ENCODE assay signal across 11 cellular contexts in the genomic region with DNA sequence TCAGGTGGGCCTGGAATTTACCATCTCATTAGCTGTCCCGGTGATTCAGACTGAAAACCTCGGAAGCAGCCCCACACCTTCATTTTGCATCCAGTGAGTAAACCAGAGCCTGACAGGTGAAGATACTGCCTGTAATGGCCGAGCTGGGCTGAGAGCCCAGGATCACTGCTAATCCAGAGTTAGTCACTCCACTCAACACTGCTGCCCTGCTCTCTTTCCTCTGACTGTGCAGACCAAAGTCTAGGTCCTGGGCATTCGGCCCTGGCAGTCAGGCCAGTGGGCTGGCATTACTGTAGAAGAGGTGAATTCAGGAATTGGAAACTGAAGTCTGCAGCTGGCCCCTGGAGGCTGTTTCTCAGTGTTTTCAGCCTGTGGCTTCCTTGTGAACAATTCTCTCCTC. TPM values are rescaled to one million over a fixed set of nuclear protein-coding genes. Genes with fewer than 3 reads are reported as not detected.
DNase-seq lines count a peak whose midpoint lies in the region; ATAC-seq and TF ChIP-seq lines count a peak whose summit lies in the region.
"Had no signal": no experiment of that assay in that cellular context is flagged by ENCODE, and none has a peak within 500 bp of the region (broad histone marks: within the 10 kb centered on the region; RNA-seq: fewer than 3 reads in every experiment).

No MANE protein-coding gene starts in this region.

- no peaks in the 10 kb centered on the region for H3K79me1 ChIP-seq in neuronal stem cell (ENCODE audit: low read depth, low read length)

- ATAC-seq in GM19035 (IDR thresholded peaks at IDR 0.05; ENCODE audit: unreplicated experiment) = no peak

- POLR2A ChIA-PET in SK-N-SH (lab: Yijun Ruan, JAX) = no interaction called here

- H3K23ac ChIP-seq in neuronal stem cell (ENCODE audit: low read depth, low read length, poor library complexity) = no peak overlapping the region

- H3K4me3 ChIP-seq in SK-N-SH (ENCODE audit: low read depth in 2 of 2, low read length in 1 of 2) (no peak overlapping the region), neuronal stem cell (ENCODE audit: low read length in 2 of 2) (no peak overlapping the region)

- H2AFZ ChIP-seq in SK-N-SH (ENCODE audit: low read depth) = no peak overlapping the region
- no peak overlapping the region for H2AFZ ChIP-seq in neuronal stem cell (ENCODE audit: low read length)

- no peaks in the 10 kb centered on the region for H3K79me2 ChIP-seq in SK-N-SH (ENCODE audit: insufficient read depth)

- TF ChIP-seq RAD21 in SK-N-SH (IDR thresholded peaks at IDR 0.05; ENCODE audit: low read length) = no peak

- H3K9ac ChIP-seq in SK-N-SH (no peak overlapping the region), neuronal stem cell (ENCODE audit: low read depth, low read length, poor library complexity) (peak overlapping the region; percentile 21)

- H3K4ac ChIP-seq in neuronal stem cell (ENCODE audit: low read length) = no peak overlapping the region

- TF ChIP-seq CTCF in SK-N-SH (IDR thresholded peaks at IDR 0.05) = no peak

- peak overlapping the region; percentile 55 for H3K18ac ChIP-seq in neuronal stem cell (ENCODE audit: low read length)

- peak overlapping the region; percentile 72 for H2AK5ac ChIP-seq in neuronal stem cell (ENCODE audit: low read depth, low read length)

- 30% methylated on average over 4 of the region's 4 CpGs for WGBS in SK-N-SH (ENCODE audit: low lambda C conversion rate)
- WGBS in neuronal stem cell (ENCODE audit: extremely low coverage in 2 of 2, insufficient read length in 2 of 2, insufficient replicate concordance in 1 of 2), 2 donors = no CpG with 5 or more reads among the region's 4 CpGs

- no peaks in the 10 kb centered on the region for H4K20me1 ChIP-seq in SK-N-SH (ENCODE audit: insufficient read depth)

- CTCF ChIA-PET in SK-N-SH (lab: Yijun Ruan, JAX) = interaction anchor here (0.9 to 14.0 kb wide), 2 partner anchors 14 to 312 kb away, joined by 3 to 304 read pairs; no protein-coding TSS in a partner anchor

- no peaks in the 10 kb centered on the region for H3K9me2 ChIP-seq in SK-N-SH

- H3K9me3 ChIP-seq in SK-N-SH (no peaks in the 10 kb centered on the region), neuronal stem cell (replicated peaks in 1 of 2; ENCODE audit: control insufficient read depth in 2 of 2, insufficient read depth in 1 of 2, low read depth in 1 of 2, low read length in 2 of 2) (no peaks in the 10 kb centered on the region)

- no peak overlapping the region for H2BK12ac ChIP-seq in neuronal stem cell (ENCODE audit: low read length)

- TF ChIP-seq EP300 in SK-N-SH (IDR thresholded peaks at IDR 0.05; ENCODE audit: borderline replicate concordance in 1 of 2, low read depth in 1 of 2, low read length in 1 of 2) = no peak

- H3K4me2 ChIP-seq in SK-N-SH (no peak overlapping the region), neuronal stem cell (ENCODE audit: insufficient read depth, low read length, poor library complexity, severe bottlenecking) (no peak overlapping the region)

- H2BK120ac ChIP-seq in neuronal stem cell (ENCODE audit: low read depth, low read length) = no peak overlapping the region

- DNase-seq in GM03348 (ENCODE audit: low spot score) (peak; percentile 82), SK-N-SH (no peak), fibroblast of peridontal ligament (ENCODE audit: extremely low read depth) (peak; percentile 50), neuronal stem cell (ENCODE audit: low spot score) (no peak), NCI-H1417 treated with DMSO at 0.1 percent for 48 hours (lab: John Stamatoyannopoulos, UW) (no peak), SW480 (ENCODE audit: low spot score) (no peak)
- DNase-seq in activated CD4-positive, alpha-beta T cell treated with anti-CD3 and anti-CD28 coated beads for 48 hours = no peak
- DNase-seq: activated naive CD4-positive, alpha-beta T cell treated with anti-CD3 and anti-CD28 coated beads for 36 hours; MM.1S; OCI-M1 had no signal

- no peaks in the 10 kb centered on the region for H3F3A ChIP-seq in SK-N-SH (replicated peaks; ENCODE audit: insufficient read depth)

- 0 out of 4 replicates have a peak overlapping the region, but pooled peaks of 1 of the 2 experiments have one; percentile 8 for H3K27ac ChIP-seq in SK-N-SH (ENCODE audit: low read depth in 2 of 2, low read length in 1 of 2)
- H3K27ac ChIP-seq in neuronal stem cell (replicated peaks; ENCODE audit: low read length) = no peak overlapping the region

- H4K8ac ChIP-seq in neuronal stem cell (ENCODE audit: low read depth, low read length) = no peak overlapping the region

- H3K27me3 ChIP-seq in SK-N-SH (ENCODE audit: insufficient read depth) (no peaks in the 10 kb centered on the region), neuronal stem cell (ENCODE audit: control insufficient read depth in 3 of 3, insufficient read depth in 3 of 3, low read depth in 1 of 3, low read length in 3 of 3) (no peaks in the 10 kb centered on the region)

- no peak overlapping the region for H4K91ac ChIP-seq in neuronal stem cell (ENCODE audit: low read depth, low read length, poor library complexity)

- H3K36me3 ChIP-seq in SK-N-SH (replicated peaks in 1 of 2; ENCODE audit: control insufficient read depth in 1 of 2, insufficient read depth in 2 of 2, low read length in 1 of 2) (no peaks in the 10 kb centered on the region), neuronal stem cell (replicated peaks in 1 of 2; ENCODE audit: control insufficient read depth in 2 of 2, insufficient read depth in 2 of 2, low read length in 2 of 2) (no peaks in the 10 kb centered on the region)

- no peak overlapping the region for H2BK5ac ChIP-seq in neuronal stem cell (ENCODE audit: low read length)

- H2BK15ac ChIP-seq in neuronal stem cell (ENCODE audit: low read length) = peak overlapping the region; percentile 42

- H3K4me1 ChIP-seq in SK-N-SH (ENCODE audit: control insufficient read depth in 1 of 2, insufficient read depth in 2 of 2, low read depth in 1 of 2, low read length in 1 of 2) (peaks cover 0 to 9% of the 10 kb centered on the region in 2 experiments; a peak in 1 of 4 replicates), neuronal stem cell (ENCODE audit: control insufficient read depth in 2 of 2, insufficient read depth in 1 of 2, low read depth in 1 of 2, low read length in 2 of 2) (peaks cover 24 to 28% of the 10 kb centered on the region in 2 donors)

- peak overlapping the region; percentile 12 for H3K14ac ChIP-seq in neuronal stem cell (ENCODE audit: low read length)

TF ChIP-seq in SK-N-SH, 30 proteins besides CTCF, POLR2A, EP300 and RAD21 (continues in another document):
- TF ChIP-seq TEAD4 (IDR thresholded peaks at IDR 0.05; ENCODE audit: borderline replicate concordance, insufficient read depth) = peak; percentile 15; the same call in 1 of the 2 replicates
- TF ChIP-seq, protein P1, sequence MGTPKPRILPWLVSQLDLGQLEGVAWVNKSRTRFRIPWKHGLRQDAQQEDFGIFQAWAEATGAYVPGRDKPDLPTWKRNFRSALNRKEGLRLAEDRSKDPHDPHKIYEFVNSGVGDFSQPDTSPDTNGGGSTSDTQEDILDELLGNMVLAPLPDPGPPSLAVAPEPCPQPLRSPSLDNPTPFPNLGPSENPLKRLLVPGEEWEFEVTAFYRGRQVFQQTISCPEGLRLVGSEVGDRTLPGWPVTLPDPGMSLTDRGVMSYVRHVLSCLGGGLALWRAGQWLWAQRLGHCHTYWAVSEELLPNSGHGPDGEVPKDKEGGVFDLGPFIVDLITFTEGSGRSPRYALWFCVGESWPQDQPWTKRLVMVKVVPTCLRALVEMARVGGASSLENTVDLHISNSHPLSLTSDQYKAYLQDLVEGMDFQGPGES (IDR thresholded peaks at IDR 0.05; ENCODE audit: low read depth, low read length) = no peak
- TF ChIP-seq NFIC (IDR thresholded peaks at IDR 0.05; ENCODE audit: borderline replicate concordance) = peak; percentile 58; the same call in 1 of the 2 replicates
- no peak for TF ChIP-seq POLR2AphosphoS5 (IDR thresholded peaks at IDR 0.05; ENCODE audit: low read depth, low read length)
- TF ChIP-seq ELF1 (IDR thresholded peaks at IDR 0.05) = no peak
- TF ChIP-seq TCF12 (IDR thresholded peaks at IDR 0.05) = peak; percentile 60
- TF ChIP-seq, protein P2, sequence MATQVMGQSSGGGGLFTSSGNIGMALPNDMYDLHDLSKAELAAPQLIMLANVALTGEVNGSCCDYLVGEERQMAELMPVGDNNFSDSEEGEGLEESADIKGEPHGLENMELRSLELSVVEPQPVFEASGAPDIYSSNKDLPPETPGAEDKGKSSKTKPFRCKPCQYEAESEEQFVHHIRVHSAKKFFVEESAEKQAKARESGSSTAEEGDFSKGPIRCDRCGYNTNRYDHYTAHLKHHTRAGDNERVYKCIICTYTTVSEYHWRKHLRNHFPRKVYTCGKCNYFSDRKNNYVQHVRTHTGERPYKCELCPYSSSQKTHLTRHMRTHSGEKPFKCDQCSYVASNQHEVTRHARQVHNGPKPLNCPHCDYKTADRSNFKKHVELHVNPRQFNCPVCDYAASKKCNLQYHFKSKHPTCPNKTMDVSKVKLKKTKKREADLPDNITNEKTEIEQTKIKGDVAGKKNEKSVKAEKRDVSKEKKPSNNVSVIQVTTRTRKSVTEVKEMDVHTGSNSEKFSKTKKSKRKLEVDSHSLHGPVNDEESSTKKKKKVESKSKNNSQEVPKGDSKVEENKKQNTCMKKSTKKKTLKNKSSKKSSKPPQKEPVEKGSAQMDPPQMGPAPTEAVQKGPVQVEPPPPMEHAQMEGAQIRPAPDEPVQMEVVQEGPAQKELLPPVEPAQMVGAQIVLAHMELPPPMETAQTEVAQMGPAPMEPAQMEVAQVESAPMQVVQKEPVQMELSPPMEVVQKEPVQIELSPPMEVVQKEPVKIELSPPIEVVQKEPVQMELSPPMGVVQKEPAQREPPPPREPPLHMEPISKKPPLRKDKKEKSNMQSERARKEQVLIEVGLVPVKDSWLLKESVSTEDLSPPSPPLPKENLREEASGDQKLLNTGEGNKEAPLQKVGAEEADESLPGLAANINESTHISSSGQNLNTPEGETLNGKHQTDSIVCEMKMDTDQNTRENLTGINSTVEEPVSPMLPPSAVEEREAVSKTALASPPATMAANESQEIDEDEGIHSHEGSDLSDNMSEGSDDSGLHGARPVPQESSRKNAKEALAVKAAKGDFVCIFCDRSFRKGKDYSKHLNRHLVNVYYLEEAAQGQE (IDR thresholded peaks at IDR 0.05; ENCODE audit: low read depth, low read length) = no peak
- TF ChIP-seq, protein P3, sequence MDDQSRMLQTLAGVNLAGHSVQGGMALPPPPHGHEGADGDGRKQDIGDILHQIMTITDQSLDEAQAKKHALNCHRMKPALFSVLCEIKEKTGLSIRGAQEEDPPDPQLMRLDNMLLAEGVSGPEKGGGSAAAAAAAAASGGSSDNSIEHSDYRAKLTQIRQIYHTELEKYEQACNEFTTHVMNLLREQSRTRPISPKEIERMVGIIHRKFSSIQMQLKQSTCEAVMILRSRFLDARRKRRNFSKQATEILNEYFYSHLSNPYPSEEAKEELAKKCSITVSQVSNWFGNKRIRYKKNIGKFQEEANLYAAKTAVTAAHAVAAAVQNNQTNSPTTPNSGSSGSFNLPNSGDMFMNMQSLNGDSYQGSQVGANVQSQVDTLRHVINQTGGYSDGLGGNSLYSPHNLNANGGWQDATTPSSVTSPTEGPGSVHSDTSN (IDR thresholded peaks at IDR 0.05) = peak; percentile 41

RNA-seq across cellular contexts. Expression of a gene that starts 44.3 kb away (rescaled TPM):
- 5.5 and 8.6 TPM in 2 replicates for polyA plus RNA-seq in SK-N-SH (2012; rRNA removed)
- polyA plus RNA-seq in SK-N-SH (2012; cell fraction: cytosol; rRNA removed) = 8.2 and 9.5 TPM in 2 replicates
- 3.7 and 8.5 TPM in 2 replicates for polyA plus RNA-seq in SK-N-SH (2012; cell fraction: nucleus; rRNA removed)
- 2.5 TPM for polyA plus RNA-seq in neuronal stem cell (2013, experiment 1 of 2)
- 2.6 TPM for polyA plus RNA-seq in neuronal stem cell (2013, experiment 2 of 2)

Comparison
In these comparisons a context has a peak if more than half of its experiments do, and no peak if none do; other contexts are left out.
1. DNase-seq: peak in GM03348 (single experiment) and fibroblast of peridontal ligament (single experiment); none in SK-N-SH (single experiment), neuronal stem cell (single experiment), NCI-H1417 treated with DMSO at 0.1 percent for 48 hours (single experiment), SW480 (single experiment) and activated CD4-positive, alpha-beta T cell treated with anti-CD3 and anti-CD28 coated beads for 48 hours (single experiment).